In genomic region chr11:81596709-81597108, GRCh38 we compare ENCODE assay signal across 21 cellular contexts.
"Had no signal": no experiment of that assay in that cellular context is flagged by ENCODE, and none has a peak within 500 bp of the region (broad histone marks: within the 10 kb centered on the region; RNA-seq: fewer than 3 reads in every experiment).

No MANE protein-coding gene starts in this region.

- H3K27ac ChIP-seq: body of pancreas, colonic mucosa, foreskin keratinocyte, neutrophil, pancreas, sigmoid colon, spleen, thoracic aorta, upper lobe of left lung had no signal

- H3K4me1 ChIP-seq: body of pancreas, colonic mucosa, foreskin keratinocyte, pancreas, sigmoid colon, spleen, upper lobe of left lung had no signal

- H3K4me3 ChIP-seq: body of pancreas, colonic mucosa, lung, pancreas, sigmoid colon, spleen, thoracic aorta, upper lobe of left lung had no signal

- H3K9me3 ChIP-seq: body of pancreas, colonic mucosa, neutrophil, pancreas, sigmoid colon, spleen, thoracic aorta, upper lobe of left lung had no signal

- H3K36me3 ChIP-seq: colonic mucosa, neutrophil, pancreas, sigmoid colon, spleen, thoracic aorta, upper lobe of left lung had no signal

- DNase-seq: activated B cell treated with CpG ODN at 0.5 μM for 24 hours; activated CD4-positive, alpha-beta memory T cell treated with anti-CD3 and anti-CD28 coated beads, Interleukin-2, amount 10 ng/mL, durations not matched to agents 7 days and 5 days; activated CD4-positive, alpha-beta T cell treated with anti-CD3 and anti-CD28 coated beads for 48 hours; activated naive CD4-positive, alpha-beta T cell treated with Interleukin-2 at 50 U/mL for 16 hours; activated naive CD8-positive, alpha-beta T cell treated with anti-CD3 and anti-CD28 coated beads, Interleukin-2, amount 10 ng/mL, durations not matched to agents 7 days and 5 days; activated T-cell treated with anti-CD3 and anti-CD28 coated beads, Interleukin-2, amount 50 U/mL, for 1 hour; amygdala; body of pancreas; central memory CD4-positive, alpha-beta T cell; colonic mucosa; endodermal cell; foreskin keratinocyte; pancreas; sigmoid colon; spleen; stimulated activated CD4-positive, alpha-beta T cell treated with anti-CD3 and anti-CD28 coated beads, Interleukin-4, amount 100 ng/mL, for 4 hours; stimulated activated naive B cell treated with anti-CD40 and anti-IgM and Interleukin-4, amounts not matched to agents 10 μg/mL and 1 μg/mL and 100 μg/mL, for 72 hours; upper lobe of left lung had no signal

- H3K27me3 ChIP-seq: body of pancreas, colonic mucosa, foreskin keratinocyte, neutrophil, pancreas, sigmoid colon, spleen, upper lobe of left lung had no signal
